Comparison of ENCODE assay signal across 19 cellular contexts in genomic region chr9:113973226-113973625, GRCh38.
"Had no signal": no experiment of that assay in that cellular context is flagged by ENCODE, and none has a peak within 500 bp of the region (broad histone marks: within the 10 kb centered on the region; RNA-seq: fewer than 3 reads in every experiment).

No MANE protein-coding gene starts in this region.

- H3K4me3 Mint-ChIP-seq: activated naive CD8-positive, alpha-beta T cell; activated T-cell treated with anti-CD3 and anti-CD28 coated beads, Interleukin-2, amount 50 U/mL, for 72 hours; central memory CD8-positive, alpha-beta T cell; neural progenitor cell; stimulated activated naive CD8-positive, alpha-beta T cell treated with anti-CD3 and anti-CD28 coated beads, Interleukin-15, amount 100 ng/mL, for 72 hours; type B pancreatic cell had no signal

- DNase-seq: activated CD4-positive, alpha-beta T cell treated with anti-CD3 and anti-CD28 coated beads for 1 hour; activated CD4-positive, alpha-beta T cell treated with anti-CD3 and anti-CD28 coated beads, Interleukin-2, amount 50 U/mL, for 4 hours; activated gamma-delta T cell; activated T-cell treated with anti-CD3 and anti-CD28 coated beads, Interleukin-2, amount 50 U/mL, for 72 hours; cortex of kidney; effector CD4-positive, alpha-beta T cell; lower lobe of right lung; stimulated activated CD4-positive, alpha-beta T cell treated with anti-CD3 and anti-CD28 coated beads, Interleukin-4, amount 100 ng/mL, for 1 hour; stimulated activated naive CD8-positive, alpha-beta T cell treated with anti-CD3 and anti-CD28 coated beads, Interleukin-15, amount 100 ng/mL, for 72 hours; T-helper 2 cell; WERI-Rb-1 had no signal

- H3K36me3 Mint-ChIP-seq: activated naive CD8-positive, alpha-beta T cell had no signal

- H3K27ac Mint-ChIP-seq: activated naive CD8-positive, alpha-beta T cell; activated T-cell treated with anti-CD3 and anti-CD28 coated beads, Interleukin-2, amount 50 U/mL, for 72 hours; neural progenitor cell; stimulated activated naive CD8-positive, alpha-beta T cell treated with anti-CD3 and anti-CD28 coated beads, Interleukin-15, amount 100 ng/mL, for 72 hours; type B pancreatic cell had no signal

- H3K4me1 Mint-ChIP-seq: central memory CD8-positive, alpha-beta T cell; stimulated activated naive CD8-positive, alpha-beta T cell treated with anti-CD3 and anti-CD28 coated beads, Interleukin-15, amount 100 ng/mL, for 72 hours had no signal

- H3K4me3 ChIP-seq: lower lobe of right lung, neural progenitor cell, prostate gland, right atrium auricular region, SJSA1, suprapubic skin had no signal

- H3K9me3 Mint-ChIP-seq: activated T-cell treated with anti-CD3 and anti-CD28 coated beads, Interleukin-2, amount 50 U/mL, for 72 hours; central memory CD8-positive, alpha-beta T cell; type B pancreatic cell had no signal

- H3K4me1 ChIP-seq: neural progenitor cell, prostate gland, SJSA1, suprapubic skin had no signal

- H3K36me3 ChIP-seq: lower lobe of right lung, neural progenitor cell, prostate gland, right atrium auricular region, suprapubic skin, WERI-Rb-1 had no signal

- H3K27me3 Mint-ChIP-seq: activated naive CD8-positive, alpha-beta T cell; stimulated activated naive CD8-positive, alpha-beta T cell treated with anti-CD3 and anti-CD28 coated beads, Interleukin-15, amount 100 ng/mL, for 72 hours; type B pancreatic cell had no signal

- H3K27ac ChIP-seq: lower lobe of right lung, neural progenitor cell, prostate gland, right atrium auricular region, SJSA1, suprapubic skin, WERI-Rb-1 had no signal

- H3K4me2 ChIP-seq: neural progenitor cell had no signal

- H3K9me3 ChIP-seq: prostate gland, right atrium auricular region, SJSA1, suprapubic skin had no signal

- H3K27me3 ChIP-seq: neural progenitor cell, right atrium auricular region, SJSA1, suprapubic skin had no signal

- H2AFZ ChIP-seq: neural progenitor cell had no signal
